In genomic region chr9:34456746-34457145, GRCh38 we compare ENCODE assay signal across 9 cellular contexts. TPM values are rescaled to one million over a fixed set of nuclear protein-coding genes. Genes with fewer than 3 reads are reported as not detected.
A peak's percentile ranks its signal among the peaks of the same experiment; 100 is the strongest.
DNase-seq lines count a peak whose midpoint lies in the region; ATAC-seq, FAIRE-seq and TF ChIP-seq lines count a peak whose summit lies in the region.
"Had no signal": no experiment of that assay in that cellular context is flagged by ENCODE, and none has a peak within 500 bp of the region (broad histone marks: within the 10 kb centered on the region; RNA-seq: fewer than 3 reads in every experiment).

No MANE protein-coding gene starts in this region.

- peak overlapping the region; percentile 93 for H3K4me3 ChIP-seq in adipocyte (ENCODE audit: low read length)
- H3K4me3 ChIP-seq in keratinocyte (ENCODE audit: control insufficient read depth in 2 of 3, extremely low read depth in 1 of 3, insufficient read depth in 2 of 3, low read depth in 1 of 3, low read length in 3 of 3), result peak overlapping the region; percentile 74 to 87 (median 86)
- H3K4me3 ChIP-seq in stomach, result peak overlapping the region; percentile 76 to 93 (median 89)

- no peaks in the 10 kb centered on the region for H3K27me3 ChIP-seq in adipocyte (replicated peaks; ENCODE audit: control insufficient read depth, insufficient read depth, low read length)
- H3K27me3 ChIP-seq in keratinocyte (ENCODE audit: control insufficient read depth, extremely low read depth, insufficient read depth, low read length), result no peaks in the 10 kb centered on the region
- H3K27me3 ChIP-seq in stomach, result no peaks in the 10 kb centered on the region

- no peaks in the 10 kb centered on the region for H3K36me3 ChIP-seq in adipocyte (ENCODE audit: control insufficient read depth, insufficient read depth, low read length, severe bottlenecking)
- no peaks in the 10 kb centered on the region for H3K36me3 ChIP-seq in keratinocyte (ENCODE audit: control insufficient read depth in 2 of 2, extremely low read depth in 1 of 2, insufficient read depth in 2 of 2, low read length in 2 of 2)
- H3K36me3 ChIP-seq in stomach, result no peaks in the 10 kb centered on the region

- peaks cover 49% of the 10 kb centered on the region for H3K4me1 Mint-ChIP-seq in T-helper 1 cell treated with Interleukin-12 subunit alpha and Interleukin-12 subunit beta and Interleukin-4 antibody, amounts not matched to agents 30 μg/mL and 1 μg/mL, for 36 hours (ENCODE audit: low read depth)

- H3K79me2 ChIP-seq in keratinocyte (ENCODE audit: control insufficient read depth, insufficient read depth, low read length), result peaks cover 37% of the 10 kb centered on the region

- no peak for TF ChIP-seq POLR2A in stomach (IDR thresholded peaks at IDR 0.05)

- TF ChIP-seq CTCF in keratinocyte (optimal IDR thresholded peaks at IDR 0.05 in 1 of 3, IDR thresholded peaks at IDR 0.05 in 1 of 3, conservative IDR thresholded peaks at IDR 0.05 in 1 of 3; ENCODE audit: extremely low read depth in 1 of 3, insufficient read depth in 2 of 3, low read length in 3 of 3) (no peak), stomach (IDR thresholded peaks at IDR 0.05) (no peak)

- H3K4me1 ChIP-seq in adipocyte (ENCODE audit: control insufficient read depth, insufficient read depth, low read length), result peaks cover 42% of the 10 kb centered on the region
- peaks cover 29% of the 10 kb centered on the region for H3K4me1 ChIP-seq in keratinocyte (ENCODE audit: control insufficient read depth, extremely low read depth, insufficient read depth, low read length)
- peaks cover 17 to 58% (median 35%) of the 10 kb centered on the region in 4 donors for H3K4me1 ChIP-seq in stomach

- no peak overlapping the region for H3K27ac Mint-ChIP-seq in T-helper 1 cell treated with Interleukin-12 subunit alpha and Interleukin-12 subunit beta and Interleukin-4 antibody, amounts not matched to agents 30 μg/mL and 1 μg/mL, for 36 hours

- no peak for ATAC-seq in HG02623 (IDR thresholded peaks at IDR 0.05; ENCODE audit: unreplicated experiment)

- dilution Hi-C loops in keratinocyte (cut with MboI; ENCODE audit: extremely low pct_ligation_motif_present, low sequenced_read_pairs), result no loop called here

- H3K27ac ChIP-seq in keratinocyte (ENCODE audit: control insufficient read depth, insufficient read depth, low read length) (peak overlapping the region; percentile 0), stomach (peak overlapping the region; percentile 6 to 91 (median 80))

- intact Hi-C loops in stomach (cut with DNase I; ENCODE audit: low total_unique reads), result no loop called here

- H3K9me3 ChIP-seq in adipocyte (ENCODE audit: control insufficient read depth, low read length), result no peaks in the 10 kb centered on the region
- H3K9me3 ChIP-seq in keratinocyte (ENCODE audit: control insufficient read depth, low read depth, low read length), result no peaks in the 10 kb centered on the region
- H3K9me3 ChIP-seq in stomach, result no peaks in the 10 kb centered on the region

- H4K20me1 ChIP-seq in keratinocyte (ENCODE audit: control insufficient read depth, extremely low read depth, insufficient read depth, low read length), result peaks cover 7% of the 10 kb centered on the region

- FAIRE-seq in keratinocyte (lab: Jason Lieb, UNC), result no peak
- FAIRE-seq: endometrium had no signal

- peaks cover 3% of the 10 kb centered on the region for H3K9me1 ChIP-seq in keratinocyte (ENCODE audit: control insufficient read depth, extremely low read depth, insufficient read depth, low read length)

- H2AFZ ChIP-seq in keratinocyte (ENCODE audit: control insufficient read depth, low read length), result no peak overlapping the region

- peak overlapping the region; percentile 92 for H3K4me3 Mint-ChIP-seq in T-helper 1 cell treated with Interleukin-12 subunit alpha and Interleukin-12 subunit beta and Interleukin-4 antibody, amounts not matched to agents 30 μg/mL and 1 μg/mL, for 36 hours

- H3K9me3 Mint-ChIP-seq in T-helper 1 cell treated with Interleukin-12 subunit alpha and Interleukin-12 subunit beta and Interleukin-4 antibody, amounts not matched to agents 30 μg/mL and 1 μg/mL, for 36 hours, result no peaks in the 10 kb centered on the region

- H3K4me2 ChIP-seq in keratinocyte (ENCODE audit: control insufficient read depth, extremely low read depth, insufficient read depth, low read depth, low read length), result peak overlapping the region; percentile 91

- no peaks in the 10 kb centered on the region for H3K36me3 Mint-ChIP-seq in T-helper 1 cell treated with Interleukin-12 subunit alpha and Interleukin-12 subunit beta and Interleukin-4 antibody, amounts not matched to agents 30 μg/mL and 1 μg/mL, for 36 hours (ENCODE audit: low read depth)

- TF ChIP-seq EP300 in stomach (IDR thresholded peaks at IDR 0.05), result no peak

- 51 to 74% (median 67%) methylated on average over 4 of the region's 4 CpGs for WGBS in stomach, 5 donors

- H3K9ac ChIP-seq in adipocyte (ENCODE audit: low read length) (peak overlapping the region; percentile 92), keratinocyte (ENCODE audit: control insufficient read depth, extremely low read depth, insufficient read depth, low read length) (peak overlapping the region; percentile 80)

- DNase-seq in T-helper 1 cell (no peak), adipocyte (ENCODE audit: low read depth) (no peak), keratinocyte (ENCODE audit: low read depth, low spot score) (no peak), stomach (no peak), MV-4-11 (lab: John Stamatoyannopoulos, UW) (no peak), anterior cingulate cortex (lab: John Stamatoyannopoulos, UW) (no peak)

- peaks cover 21% of the 10 kb centered on the region for H3K27me3 Mint-ChIP-seq in T-helper 1 cell treated with Interleukin-12 subunit alpha and Interleukin-12 subunit beta and Interleukin-4 antibody, amounts not matched to agents 30 μg/mL and 1 μg/mL, for 36 hours (ENCODE audit: low read depth)

RNA-seq across cellular contexts. Expression of gene FAM219A, which starts 1.6 kb away (rescaled TPM):
- polyA plus RNA-seq in keratinocyte, result 8.9 to 10.6 TPM (median 9.2 TPM) in 3 replicates
- polyA plus RNA-seq in keratinocyte (2011; ENCODE audit: low read depth), result 5.4 TPM
- 6.7 and 8.1 TPM in 2 replicates for polyA plus RNA-seq in keratinocyte (2011; cell fraction: cytosol; rRNA removed)
- polyA plus RNA-seq in keratinocyte (2011; cell fraction: nucleus; rRNA removed), result 31.8 and 32.1 TPM in 2 replicates
- polyA plus RNA-seq in keratinocyte (2012; ENCODE audit: low replicate concordance), result 9.6 and 13.4 TPM in 2 replicates
- polyA minus RNA-seq in keratinocyte, result 7.6 to 13.0 TPM (median 10.4 TPM) in 3 replicates
- polyA minus RNA-seq in keratinocyte (2011; cell fraction: cytosol; rRNA and poly(A)+ RNA removed), result 8.6 TPM
- 8.2 and 11.0 TPM in 2 replicates for polyA minus RNA-seq in keratinocyte (2011; cell fraction: nucleus; rRNA and poly(A)+ RNA removed)
- total RNA-seq in stomach, result 10 to 100 TPM in 2 of 5 donors, 1 to 10 TPM in 3; 2.3 to 12.1 (median 8.7) TPM
- 10 to 100 TPM in 1 of 3 donors, 1 to 10 TPM in 2; 4.1 to 10.1 (median 5.1) TPM for polyA plus RNA-seq in stomach

RNA-seq across cellular contexts. Expression of gene DNAI1, which starts 1.9 kb away (rescaled TPM):
- polyA plus RNA-seq in keratinocyte (0.08 TPM in 1 of 3 replicates, not detected in the others), stomach (under 1 TPM in 1 of 3 donors, not detected in 2; 0.31 TPM)
- polyA plus RNA-seq in keratinocyte (2011; ENCODE audit: low read depth), result not detected
- polyA plus RNA-seq in keratinocyte (2011; cell fraction: cytosol; rRNA removed), result 0.04 TPM in 1 of 2 replicates, not detected in the other
- polyA plus RNA-seq in keratinocyte (2011; cell fraction: nucleus; rRNA removed), result 0.15 and 0.19 TPM in 2 replicates
- polyA plus RNA-seq in keratinocyte (2012; ENCODE audit: low replicate concordance), result not detected in 2 replicates
- polyA minus RNA-seq in keratinocyte, result not detected in 3 replicates
- not detected for polyA minus RNA-seq in keratinocyte (2011; cell fraction: cytosol; rRNA and poly(A)+ RNA removed)
- not detected in 2 replicates for polyA minus RNA-seq in keratinocyte (2011; cell fraction: nucleus; rRNA and poly(A)+ RNA removed)
- total RNA-seq in stomach, result 1 to 10 TPM in 1 of 5 donors, not detected in 4; 1.0 TPM
